In the genomic region with DNA sequence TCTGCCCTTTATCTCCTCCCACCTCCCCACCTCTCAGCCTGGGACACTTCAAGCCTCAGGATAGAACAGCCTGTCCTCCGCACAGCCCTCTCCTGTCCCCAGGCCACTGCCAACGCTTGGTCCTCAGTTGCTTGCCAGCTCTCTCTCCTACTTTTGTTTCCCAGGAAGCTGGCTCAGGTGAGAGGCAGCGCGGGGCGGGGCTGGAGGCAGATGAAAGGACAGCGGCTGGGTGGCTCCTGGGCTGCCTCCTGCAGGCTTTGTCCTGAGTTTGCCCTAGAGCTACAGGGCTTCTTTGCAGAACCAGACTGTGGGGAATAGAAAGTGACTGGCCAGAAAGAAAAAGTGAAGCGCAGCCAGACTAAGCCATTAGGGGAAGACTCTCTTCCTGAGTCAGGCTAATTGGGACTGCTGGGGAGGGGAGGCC, we compare ENCODE assay signal across 10 cellular contexts. TPM values are rescaled to one million over a fixed set of nuclear protein-coding genes. Genes with fewer than 3 reads are reported as not detected.
DNase-seq lines count a peak whose midpoint lies in the region; ATAC-seq, FAIRE-seq and TF ChIP-seq lines count a peak whose summit lies in the region.
"Had no signal": no experiment of that assay in that cellular context is flagged by ENCODE, and none has a peak within 500 bp of the region (broad histone marks: within the 10 kb centered on the region; RNA-seq: fewer than 3 reads in every experiment).

No MANE protein-coding gene starts in this region.

- H3K27me3 ChIP-seq in body of pancreas: no peaks in the 10 kb centered on the region
- H3K27me3 ChIP-seq in lower lobe of right lung (ENCODE audit: low read depth): no peaks in the 10 kb centered on the region

- TF ChIP-seq POLR2A in body of pancreas (IDR thresholded peaks at IDR 0.05): peak in 2 of 3 donors; percentile 40 to 54

- H3K4me1 ChIP-seq in body of pancreas: peaks cover 29% of the 10 kb centered on the region
- H3K4me1 ChIP-seq in lower lobe of right lung: peaks cover 5% of the 10 kb centered on the region

- peak overlapping the region; percentile 45 to 81 (median 74) for H3K27ac ChIP-seq in body of pancreas
- H3K27ac ChIP-seq in lower lobe of right lung: no peak overlapping the region

- H3K36me3 ChIP-seq in body of pancreas (replicated peaks in 1 of 2; ENCODE audit: insufficient read depth in 1 of 2, low read depth in 2 of 2): no peaks in the 10 kb centered on the region
- H3K36me3 ChIP-seq in lower lobe of right lung: no peaks in the 10 kb centered on the region

- intact Hi-C loops in body of pancreas (cut with DNase I): loop anchor here (5.0 kb wide), 1 partner anchor 43 kb away; no protein-coding TSS in a partner anchor
- intact Hi-C loops in lower lobe of right lung (cut with DNase I): no loop called here

- no peak for FAIRE-seq in frontal cortex (lab: Jason Lieb, UNC)

- H3K9me3 ChIP-seq in body of pancreas: no peaks in the 10 kb centered on the region
- H3K9me3 ChIP-seq in lower lobe of right lung: no peaks in the 10 kb centered on the region

- 11 to 15% methylated on average over 7 of the region's 7 CpGs for WGBS in body of pancreas, 2 donors

- TF ChIP-seq CTCF in body of pancreas (IDR thresholded peaks at IDR 0.05) (peak in 6 of 7 experiments; percentile 8 to 63 (median 52)), lower lobe of right lung (IDR thresholded peaks at IDR 0.05) (peak; percentile 13)

- H3K4me3 ChIP-seq in body of pancreas (no peak overlapping the region), lower lobe of right lung (no peak overlapping the region)

- DNase-seq in COLO668 (lab: John Stamatoyannopoulos, UW; ENCODE audit: unreplicated experiment): peak; percentile 52
- DNase-seq in NCI-H2029 (lab: John Stamatoyannopoulos, UW): peak; percentile 49
- DNase-seq in body of pancreas: peak; percentile 85 to 93 (median 93)
- DNase-seq in lower lobe of right lung: peak; percentile 87
- no peak for DNase-seq in frontal cortex (ENCODE audit: low spot score in 2 of 2)
- DNase-seq: activated T-cell treated with anti-CD3 and anti-CD28 coated beads for 4 hours, hippocampal formation had no signal

- peak; percentile 79 for ATAC-seq in body of pancreas
- ATAC-seq in lower lobe of right lung: peak; percentile 87 to 90
- ATAC-seq in HG03039 (IDR thresholded peaks at IDR 0.05; ENCODE audit: unreplicated experiment): no peak
- ATAC-seq in HG02870 (IDR thresholded peaks at IDR 0.05; ENCODE audit: unreplicated experiment): no peak
- ATAC-seq in HG03469 (IDR thresholded peaks at IDR 0.05; ENCODE audit: unreplicated experiment): no peak

RNA-seq across cellular contexts. Expression of a gene that starts 48.2 kb away (rescaled TPM):
- 10 to 100 TPM; 47.0 to 60.6 TPM for total RNA-seq in body of pancreas
- 44.6 TPM for total RNA-seq in lower lobe of right lung
- total RNA-seq in frontal cortex: 62.8 TPM

Comparison
In these comparisons a context has a peak if more than half of its experiments do, and no peak if none do; other contexts are left out.
1. DNase-seq: peak in COLO668 (single experiment), NCI-H2029 (single experiment), body of pancreas (4 of 4) and lower lobe of right lung (single experiment); none in frontal cortex (0 of 2).
2. ATAC-seq: peak in body of pancreas (single experiment) and lower lobe of right lung (2 of 2); none in HG03039 (single experiment), HG02870 (single experiment) and HG03469 (single experiment).